In the genomic region with DNA sequence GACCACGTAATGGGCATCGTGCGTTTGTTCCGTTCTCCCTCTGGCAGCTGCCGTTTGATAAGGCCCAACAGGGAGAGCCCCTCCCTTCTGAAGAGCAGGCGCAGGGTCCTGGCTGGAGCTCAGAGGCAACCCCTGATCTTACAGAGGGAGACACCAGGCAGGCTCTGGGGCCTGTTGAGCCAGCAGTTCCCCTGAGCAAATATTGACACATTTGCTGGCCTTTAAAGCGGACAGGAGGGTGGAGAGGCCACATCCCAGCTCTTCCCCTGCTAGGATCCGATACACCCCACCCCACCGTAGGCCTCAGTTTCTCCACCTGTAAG, we compare ENCODE assay signal across 1 cellular context.
A peak's percentile ranks its signal among the peaks of the same experiment; 100 is the strongest.
TF ChIP-seq lines count a peak whose summit lies in the region.

No MANE protein-coding gene starts in this region.

TF ChIP-seq in HepG2, 621 proteins besides CTCF, POLR2A, EP300 and RAD21 (continued from another document and continues in another):
- peak; percentile 44 for TF ChIP-seq ARID5B (CRISPR knock-in tag; IDR thresholded peaks at IDR 0.05)
- no peak for TF ChIP-seq ZMYM4 (CRISPR knock-in tag; IDR thresholded peaks at IDR 0.05)
- TF ChIP-seq ZNF564 (CRISPR knock-in tag; IDR thresholded peaks at IDR 0.05): peak; percentile 44; the same call in 1 of the 2 replicates
- 0 out of 2 replicates have a peak, but pooled peaks have one; percentile 3 for TF ChIP-seq ADNP (CRISPR knock-in tag; IDR thresholded peaks at IDR 0.05)
- 0 out of 2 replicates have a peak, but pooled peaks have one; percentile 17 for TF ChIP-seq CHD4 (IDR thresholded peaks at IDR 0.05; ENCODE audit: borderline replicate concordance, low read length)
- TF ChIP-seq, protein P1, sequence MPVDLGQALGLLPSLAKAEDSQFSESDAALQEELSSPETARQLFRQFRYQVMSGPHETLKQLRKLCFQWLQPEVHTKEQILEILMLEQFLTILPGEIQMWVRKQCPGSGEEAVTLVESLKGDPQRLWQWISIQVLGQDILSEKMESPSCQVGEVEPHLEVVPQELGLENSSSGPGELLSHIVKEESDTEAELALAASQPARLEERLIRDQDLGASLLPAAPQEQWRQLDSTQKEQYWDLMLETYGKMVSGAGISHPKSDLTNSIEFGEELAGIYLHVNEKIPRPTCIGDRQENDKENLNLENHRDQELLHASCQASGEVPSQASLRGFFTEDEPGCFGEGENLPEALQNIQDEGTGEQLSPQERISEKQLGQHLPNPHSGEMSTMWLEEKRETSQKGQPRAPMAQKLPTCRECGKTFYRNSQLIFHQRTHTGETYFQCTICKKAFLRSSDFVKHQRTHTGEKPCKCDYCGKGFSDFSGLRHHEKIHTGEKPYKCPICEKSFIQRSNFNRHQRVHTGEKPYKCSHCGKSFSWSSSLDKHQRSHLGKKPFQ (CRISPR knock-in tag; IDR thresholded peaks at IDR 0.05; ENCODE audit: insufficient replicate concordance): peak; percentile 17
- TF ChIP-seq ZNF614 (CRISPR knock-in tag; IDR thresholded peaks at IDR 0.05; ENCODE audit: borderline replicate concordance): 0 out of 2 replicates have a peak, but pooled peaks have one; percentile 4
- peak; percentile 40; the same call in 1 of the 2 replicates for TF ChIP-seq ZNF121 (CRISPR knock-in tag; IDR thresholded peaks at IDR 0.05)
- peak; percentile 89 for TF ChIP-seq FOXA3 (CRISPR knock-in tag; IDR thresholded peaks at IDR 0.05)
- TF ChIP-seq ZNF292 (CRISPR knock-in tag; IDR thresholded peaks at IDR 0.05; ENCODE audit: borderline replicate concordance, low read depth): peak; percentile 95
- TF ChIP-seq ZBTB7B (CRISPR knock-in tag; IDR thresholded peaks at IDR 0.05): peak; percentile 77; the same call in 1 of the 2 replicates
- TF ChIP-seq PRDM10 (CRISPR knock-in tag; IDR thresholded peaks at IDR 0.05; ENCODE audit: low read depth): peak; percentile 56; the same call in 1 of the 2 replicates
- 0 out of 2 replicates have a peak, but pooled peaks have one; percentile 14 for TF ChIP-seq ZNF256 (CRISPR knock-in tag; conservative IDR thresholded peaks at IDR 0.05)
- no peak for TF ChIP-seq EHMT2 (IDR thresholded peaks at IDR 0.05; ENCODE audit: borderline replicate concordance, low read depth, low read length)
- TF ChIP-seq, protein P2, sequence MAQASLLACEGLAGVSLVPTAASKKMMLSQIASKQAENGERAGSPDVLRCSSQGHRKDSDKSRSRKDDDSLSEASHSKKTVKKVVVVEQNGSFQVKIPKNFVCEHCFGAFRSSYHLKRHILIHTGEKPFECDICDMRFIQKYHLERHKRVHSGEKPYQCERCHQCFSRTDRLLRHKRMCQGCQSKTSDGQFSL (CRISPR knock-in tag; IDR thresholded peaks at IDR 0.05): no peak
- TF ChIP-seq PAF1 (CRISPR knock-in tag; IDR thresholded peaks at IDR 0.05): no peak
- TF ChIP-seq KDM6A (CRISPR knock-in tag; IDR thresholded peaks at IDR 0.05; ENCODE audit: low read depth): peak; percentile 70
- TF ChIP-seq XRCC5 (optimal IDR thresholded peaks at IDR 0.05; ENCODE audit: low read length): peak; percentile 53
- peak; percentile 14; the same call in 1 of the 2 replicates for TF ChIP-seq YEATS4 (CRISPR knock-in tag; IDR thresholded peaks at IDR 0.05; ENCODE audit: borderline replicate concordance)
- TF ChIP-seq SNAPC2 (CRISPR knock-in tag; IDR thresholded peaks at IDR 0.05): 0 out of 2 replicates have a peak, but pooled peaks have one; percentile 55
- TF ChIP-seq STAT6 (CRISPR knock-in tag; IDR thresholded peaks at IDR 0.05; ENCODE audit: borderline replicate concordance): peak; percentile 84; the same call in 1 of the 2 replicates
- TF ChIP-seq MZF1 (CRISPR knock-in tag; IDR thresholded peaks at IDR 0.05; ENCODE audit: borderline replicate concordance): peak; percentile 9; the same call in 1 of the 2 replicates
- TF ChIP-seq ZNF281 (CRISPR knock-in tag; IDR thresholded peaks at IDR 0.05; ENCODE audit: borderline replicate concordance): 0 out of 2 replicates have a peak, but pooled peaks have one; percentile 20
- no peak for TF ChIP-seq ZNF678 (CRISPR knock-in tag; IDR thresholded peaks at IDR 0.05)
- 0 out of 2 replicates have a peak, but pooled peaks have one; percentile 13 for TF ChIP-seq DNMT3B (CRISPR knock-in tag; conservative IDR thresholded peaks at IDR 0.05)
- no peak for TF ChIP-seq JARID2 (CRISPR knock-in tag; IDR thresholded peaks at IDR 0.05; ENCODE audit: insufficient replicate concordance)
- TF ChIP-seq, protein P3, sequence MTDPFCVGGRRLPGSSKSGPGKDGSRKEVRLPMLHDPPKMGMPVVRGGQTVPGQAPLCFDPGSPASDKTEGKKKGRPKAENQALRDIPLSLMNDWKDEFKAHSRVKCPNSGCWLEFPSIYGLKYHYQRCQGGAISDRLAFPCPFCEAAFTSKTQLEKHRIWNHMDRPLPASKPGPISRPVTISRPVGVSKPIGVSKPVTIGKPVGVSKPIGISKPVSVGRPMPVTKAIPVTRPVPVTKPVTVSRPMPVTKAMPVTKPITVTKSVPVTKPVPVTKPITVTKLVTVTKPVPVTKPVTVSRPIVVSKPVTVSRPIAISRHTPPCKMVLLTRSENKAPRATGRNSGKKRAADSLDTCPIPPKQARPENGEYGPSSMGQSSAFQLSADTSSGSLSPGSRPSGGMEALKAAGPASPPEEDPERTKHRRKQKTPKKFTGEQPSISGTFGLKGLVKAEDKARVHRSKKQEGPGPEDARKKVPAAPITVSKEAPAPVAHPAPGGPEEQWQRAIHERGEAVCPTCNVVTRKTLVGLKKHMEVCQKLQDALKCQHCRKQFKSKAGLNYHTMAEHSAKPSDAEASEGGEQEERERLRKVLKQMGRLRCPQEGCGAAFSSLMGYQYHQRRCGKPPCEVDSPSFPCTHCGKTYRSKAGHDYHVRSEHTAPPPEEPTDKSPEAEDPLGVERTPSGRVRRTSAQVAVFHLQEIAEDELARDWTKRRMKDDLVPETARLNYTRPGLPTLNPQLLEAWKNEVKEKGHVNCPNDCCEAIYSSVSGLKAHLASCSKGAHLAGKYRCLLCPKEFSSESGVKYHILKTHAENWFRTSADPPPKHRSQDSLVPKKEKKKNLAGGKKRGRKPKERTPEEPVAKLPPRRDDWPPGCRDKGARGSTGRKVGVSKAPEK (CRISPR knock-in tag; IDR thresholded peaks at IDR 0.05; ENCODE audit: borderline replicate concordance): no peak
- 0 out of 2 replicates have a peak, but pooled peaks have one; percentile 9 for TF ChIP-seq HDAC1 (CRISPR knock-in tag; IDR thresholded peaks at IDR 0.05)
- TF ChIP-seq SOX13 (IDR thresholded peaks at IDR 0.05): no peak
- TF ChIP-seq SOX13 (CRISPR knock-in tag; conservative IDR thresholded peaks at IDR 0.05 in 1 of 2, IDR thresholded peaks at IDR 0.05 in 1 of 2): peak in 1 of 2 experiments; percentile 35; a peak in 1 of 4 replicates
- TF ChIP-seq RXRA (CRISPR knock-in tag; IDR thresholded peaks at IDR 0.05): peak; percentile 55; the same call in 1 of the 2 replicates
- peak; percentile 18; the same call in 1 of the 2 replicates for TF ChIP-seq ZNF816 (CRISPR knock-in tag; IDR thresholded peaks at IDR 0.05; ENCODE audit: borderline replicate concordance)
- TF ChIP-seq NRL (CRISPR knock-in tag; IDR thresholded peaks at IDR 0.05; ENCODE audit: borderline replicate concordance): 0 out of 2 replicates have a peak, but pooled peaks have one; percentile 30
- TF ChIP-seq ARHGAP35 (CRISPR knock-in tag; IDR thresholded peaks at IDR 0.05; ENCODE audit: borderline replicate concordance): peak; percentile 19; the same call in 1 of the 2 replicates
- TF ChIP-seq FOSL2 (CRISPR knock-in tag; IDR thresholded peaks at IDR 0.05): peak; percentile 7; the same call in 1 of the 2 replicates
- TF ChIP-seq SOX6 (IDR thresholded peaks at IDR 0.05): no peak
- peak; percentile 62 for TF ChIP-seq SOX6 (CRISPR knock-in tag; IDR thresholded peaks at IDR 0.05)
- peak; percentile 59; the same call in 1 of the 2 replicates for TF ChIP-seq SAP130 (CRISPR knock-in tag; IDR thresholded peaks at IDR 0.05; ENCODE audit: low read depth)
